ENCODE assay signal across 15 cellular contexts in genomic region chr6:108876929-108877775, GRCh38. TPM values are rescaled to one million over a fixed set of nuclear protein-coding genes. Genes with fewer than 3 reads are reported as not detected.
A peak's percentile ranks its signal among the peaks of the same experiment; 100 is the strongest.
DNase-seq lines count a peak whose midpoint lies in the region; ATAC-seq and TF ChIP-seq lines count a peak whose summit lies in the region.
"Had no signal": no experiment of that assay in that cellular context is flagged by ENCODE, and none has a peak within 500 bp of the region (broad histone marks: within the 10 kb centered on the region; RNA-seq: fewer than 3 reads in every experiment).

No MANE protein-coding gene starts in this region.

- no peaks in the 10 kb centered on the region for H3K27me3 Mint-ChIP-seq in neural crest cell (ENCODE audit: low read depth)
- H3K27me3 Mint-ChIP-seq in CD8-positive, alpha-beta T cell (ENCODE audit: low read depth): no peaks in the 10 kb centered on the region
- H3K27me3 Mint-ChIP-seq: activated naive CD8-positive, alpha-beta T cell had no signal

- H3K4me1 ChIP-seq in upper lobe of right lung: peaks cover 49% of the 10 kb centered on the region
- H3K4me1 ChIP-seq in CD8-positive, alpha-beta T cell (ENCODE audit: insufficient read depth, low read length): peaks cover 28% of the 10 kb centered on the region

- POLR2A ChIA-PET in CD8-positive, alpha-beta T cell (lab: Charles Lee): no interaction called here

- no peaks in the 10 kb centered on the region for H3K9me3 ChIP-seq in upper lobe of right lung
- H3K9me3 ChIP-seq in CD8-positive, alpha-beta T cell (ENCODE audit: low read length): no peaks in the 10 kb centered on the region

- no peak overlapping the region for H3K4me3 ChIP-seq in upper lobe of right lung
- no peak overlapping the region for H3K4me3 ChIP-seq in CD8-positive, alpha-beta T cell (ENCODE audit: low read depth, low read length)

- H3K27me3 ChIP-seq in upper lobe of right lung: no peaks in the 10 kb centered on the region
- no peaks in the 10 kb centered on the region for H3K27me3 ChIP-seq in CD8-positive, alpha-beta T cell (ENCODE audit: insufficient read depth, low read length)

- TF ChIP-seq CTCF in neural crest cell (conservative IDR thresholded peaks at IDR 0.05): no peak
- TF ChIP-seq CTCF in upper lobe of right lung (IDR thresholded peaks at IDR 0.05): no peak
- no peak for TF ChIP-seq CTCF in CD8-positive, alpha-beta T cell (IDR thresholded peaks at IDR 0.05)

- peak overlapping the region; percentile 51 for H3K27ac ChIP-seq in upper lobe of right lung
- H3K27ac ChIP-seq in CD8-positive, alpha-beta T cell (ENCODE audit: low read depth, low read length): no peak overlapping the region

- peaks cover 4% of the 10 kb centered on the region for H3K4me1 Mint-ChIP-seq in neural crest cell
- H3K4me1 Mint-ChIP-seq in CD8-positive, alpha-beta T cell (ENCODE audit: low read depth): peaks cover 35% of the 10 kb centered on the region

- H3K27ac Mint-ChIP-seq in neural crest cell (ENCODE audit: unreplicated experiment): peak overlapping the region; percentile 35
- H3K27ac Mint-ChIP-seq in CD8-positive, alpha-beta T cell: no peak overlapping the region
- H3K27ac Mint-ChIP-seq: activated CD4-positive, alpha-beta T cell treated with anti-CD3 and anti-CD28 coated beads, Interleukin-2, amount 10 ng/mL, durations not matched to agents 24 days and 14 days; activated naive CD8-positive, alpha-beta T cell; memory B cell had no signal

- peaks cover 24% of the 10 kb centered on the region for H3K36me3 Mint-ChIP-seq in neural crest cell (ENCODE audit: low read depth)
- peaks cover 43% of the 10 kb centered on the region for H3K36me3 Mint-ChIP-seq in CD8-positive, alpha-beta T cell

- no peak overlapping the region for H3K4me3 Mint-ChIP-seq in neural crest cell
- H3K4me3 Mint-ChIP-seq in CD8-positive, alpha-beta T cell: no peak overlapping the region
- H3K4me3 Mint-ChIP-seq: activated CD4-positive, alpha-beta T cell treated with anti-CD3 and anti-CD28 coated beads, Interleukin-2, amount 10 ng/mL, durations not matched to agents 24 days and 14 days; activated naive CD8-positive, alpha-beta T cell; H9; memory B cell had no signal

- H3K9me3 Mint-ChIP-seq in neural crest cell: peaks cover 5% of the 10 kb centered on the region
- peaks cover 2% of the 10 kb centered on the region for H3K9me3 Mint-ChIP-seq in CD8-positive, alpha-beta T cell
- H3K9me3 Mint-ChIP-seq: H9 had no signal

- intact Hi-C loops in upper lobe of right lung (cut with DNase I): no loop called here
- intact Hi-C loops in CD8-positive, alpha-beta T cell (cut with DNase I, micrococcal nuclease): no loop called here

- ATAC-seq in upper lobe of right lung (peak; percentile 52), HG02623 (IDR thresholded peaks at IDR 0.05; ENCODE audit: unreplicated experiment) (no peak)
- ATAC-seq in CD8-positive, alpha-beta T cell: no peak
- ATAC-seq: SK-N-SH treated with all-trans-retinoic acid at 6 μM for 48 hours had no signal

- no peaks in the 10 kb centered on the region for H3K36me3 ChIP-seq in upper lobe of right lung
- no peaks in the 10 kb centered on the region for H3K36me3 ChIP-seq in CD8-positive, alpha-beta T cell (ENCODE audit: insufficient read depth, low read length)

- DNase-seq in amniotic epithelial cell (ENCODE audit: low read depth) (peak; percentile 55), fibroblast of the conjunctiva (ENCODE audit: low read depth) (peak; percentile 81), neural crest cell (ENCODE audit: low read depth, low spot score) (no peak), upper lobe of right lung (no peak), inferior parietal cortex (ENCODE audit: extremely low spot score) (no peak)
- no peak for DNase-seq in activated CD4-positive, alpha-beta T cell treated with anti-CD3 and anti-CD28 coated beads for 48 hours
- DNase-seq in CD8-positive, alpha-beta T cell: no peak
- DNase-seq: activated CD4-positive, alpha-beta T cell treated with anti-CD3 and anti-CD28 coated beads, Interleukin-2, amount 10 ng/mL, durations not matched to agents 24 days and 14 days; H9; NCI-H510A treated with DMSO at 0.1 percent for 48 hours; small intestine had no signal

- CTCF ChIA-PET in CD8-positive, alpha-beta T cell (lab: Charles Lee): interaction anchor here (0.7 kb wide), 1 partner anchor 16 kb away, joined by 5 read pairs; no protein-coding TSS in a partner anchor

RNA-seq across cellular contexts. Expression of gene ARMC2, which starts 28.9 kb away (rescaled TPM):
- 10.0 and 10.1 TPM in 2 replicates for total RNA-seq in neural crest cell
- total RNA-seq in upper lobe of right lung: 5.8 TPM
- 1 to 10 TPM; 4.2 to 6.1 TPM for total RNA-seq in CD8-positive, alpha-beta T cell

Comparison
In these comparisons a context has a peak if more than half of its experiments do, and no peak if none do; other contexts are left out.
1. DNase-seq: peak in amniotic epithelial cell (single experiment) and fibroblast of the conjunctiva (single experiment); none in neural crest cell (single experiment), upper lobe of right lung (single experiment), inferior parietal cortex (single experiment), activated CD4-positive, alpha-beta T cell treated with anti-CD3 and anti-CD28 coated beads for 48 hours (single experiment) and CD8-positive, alpha-beta T cell (0 of 7).